Comparison of ENCODE assay signal across 15 cellular contexts in the genomic region with DNA sequence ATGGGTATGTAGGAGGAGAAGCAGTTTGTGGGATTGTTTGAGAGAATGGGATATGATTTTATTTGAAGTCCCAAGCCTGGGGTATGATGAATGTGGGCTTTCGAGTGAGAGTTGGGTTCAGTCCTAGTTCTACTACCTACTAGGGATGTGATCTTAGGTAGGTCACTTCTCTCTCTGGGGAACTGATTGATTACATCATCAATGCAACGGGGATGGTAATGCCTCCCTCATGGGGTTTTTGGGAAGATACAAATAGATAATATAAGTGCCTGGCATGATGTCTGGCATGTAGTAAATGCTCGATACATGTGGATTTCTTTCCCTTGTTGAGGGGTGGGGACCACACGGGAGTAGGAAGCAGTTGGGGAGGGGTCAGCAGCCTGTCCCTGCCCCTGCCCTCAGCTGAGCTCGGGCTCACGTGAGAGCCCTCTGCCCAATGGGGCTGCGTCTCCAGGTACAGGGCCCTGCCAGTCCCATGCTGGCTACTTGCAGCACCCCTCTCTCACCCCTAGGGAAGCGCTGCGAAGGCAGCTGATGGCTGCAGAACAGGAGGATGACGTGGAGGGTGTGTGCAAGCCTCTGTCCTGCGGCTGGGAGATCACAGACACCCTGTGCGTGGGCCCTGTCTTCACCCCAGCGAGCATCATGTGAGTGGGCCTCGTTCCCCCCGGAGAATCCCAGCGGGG. TPM values are rescaled to one million over a fixed set of nuclear protein-coding genes. Genes with fewer than 3 reads are reported as not detected.
DNase-seq lines count a peak whose midpoint lies in the region; ATAC-seq and TF ChIP-seq lines count a peak whose summit lies in the region.
"Had no signal": no experiment of that assay in that cellular context is flagged by ENCODE, and none has a peak within 500 bp of the region (broad histone marks: within the 10 kb centered on the region; RNA-seq: fewer than 3 reads in every experiment).

No MANE protein-coding gene starts in this region.

- H3K27me3 ChIP-seq in Karpas-422 (ENCODE audit: low read length) (no peaks in the 10 kb centered on the region), tibial nerve (no peaks in the 10 kb centered on the region)
- no peaks in the 10 kb centered on the region for H3K27me3 ChIP-seq in naive thymus-derived CD4-positive, alpha-beta T cell (ENCODE audit: control insufficient read depth in 2 of 2, insufficient read depth in 2 of 2, low read length in 2 of 2)
- H3K27me3 ChIP-seq: vagina had no signal

- 47 to 53% methylated on average over 16 of the region's 16 CpGs for WGBS in tibial nerve, 2 donors

- POLR2A ChIA-PET in activated CD8-positive, alpha-beta T cell treated with anti-CD3 and anti-CD28 coated beads, Interleukin-2, amount 10 ng/mL, durations not matched to agents 7 days and 5 days (lab: Charles Lee) = interaction anchor here (1.5 kb wide), 1 partner anchor 7 kb away, joined by 6 read pairs; no protein-coding TSS in a partner anchor
- POLR2A ChIA-PET in activated CD8-positive, alpha-beta T cell treated with anti-CD3 and anti-CD28 coated beads for 36 hours (lab: Charles Lee) = no interaction called here
- POLR2A ChIA-PET in naive thymus-derived CD4-positive, alpha-beta T cell (lab: Charles Lee) = no interaction called here

- no peak for TF ChIP-seq CTCF in activated CD8-positive, alpha-beta T cell treated with anti-CD3 and anti-CD28 coated beads for 36 hours (IDR thresholded peaks at IDR 0.05)
- TF ChIP-seq CTCF in endothelial cell (IDR thresholded peaks at IDR 0.05; ENCODE audit: unreplicated experiment) (no peak), retinal pigment epithelial cell (conservative IDR thresholded peaks at IDR 0.05; ENCODE audit: low read depth, low read length) (peak; percentile 24), tibial nerve (IDR thresholded peaks at IDR 0.05) (no peak)

- no peaks in the 10 kb centered on the region for H3K9me3 Mint-ChIP-seq in activated CD8-positive, alpha-beta T cell treated with anti-CD3 and anti-CD28 coated beads, Interleukin-2, amount 10 ng/mL, durations not matched to agents 7 days and 5 days (ENCODE audit: insufficient read depth)
- no peaks in the 10 kb centered on the region for H3K9me3 Mint-ChIP-seq in activated CD8-positive, alpha-beta T cell treated with anti-CD3 and anti-CD28 coated beads for 36 hours
- H3K9me3 Mint-ChIP-seq in endothelial cell (ENCODE audit: unreplicated experiment) = no peaks in the 10 kb centered on the region
- no peaks in the 10 kb centered on the region for H3K9me3 Mint-ChIP-seq in naive thymus-derived CD4-positive, alpha-beta T cell

- no peak for DNase-seq in activated CD8-positive, alpha-beta T cell treated with anti-CD3 and anti-CD28 coated beads, Interleukin-2, amount 10 ng/mL, durations not matched to agents 7 days and 5 days
- no peak for DNase-seq in activated CD8-positive, alpha-beta T cell treated with anti-CD3 and anti-CD28 coated beads for 36 hours
- DNase-seq in Karpas-422 (peak; percentile 86), endothelial cell (ENCODE audit: low spot score) (no peak), retinal pigment epithelial cell (ENCODE audit: low read depth) (no peak), middle frontal gyrus (ENCODE audit: extremely low spot score, low spot score) (no peak), tibial nerve (ENCODE audit: low spot score in 2 of 2) (no peak)
- DNase-seq in naive thymus-derived CD4-positive, alpha-beta T cell = no peak
- DNase-seq: activated T-cell treated with anti-CD3 and anti-CD28 coated beads, Interleukin-2, amount 50 U/mL, for 1 hour; DMS 273 treated with DMSO at 0.1 percent for 48 hours; effector CD4-positive, alpha-beta T cell; NCI-H446 treated with DMSO at 0.1 percent for 48 hours; nucleus accumbens; SHP77 had no signal

- no peak for TF ChIP-seq EP300 in tibial nerve (IDR thresholded peaks at IDR 0.05)

- H3K4me3 Mint-ChIP-seq in activated CD8-positive, alpha-beta T cell treated with anti-CD3 and anti-CD28 coated beads, Interleukin-2, amount 10 ng/mL, durations not matched to agents 7 days and 5 days = no peak overlapping the region
- H3K4me3 Mint-ChIP-seq in activated CD8-positive, alpha-beta T cell treated with anti-CD3 and anti-CD28 coated beads for 36 hours = no peak overlapping the region
- H3K4me3 Mint-ChIP-seq in endothelial cell (ENCODE audit: unreplicated experiment) = no peak overlapping the region
- H3K4me3 Mint-ChIP-seq in naive thymus-derived CD4-positive, alpha-beta T cell = peak overlapping the region in 1 of 10 donors; percentile 25

- H3K4me1 ChIP-seq in Karpas-422 (ENCODE audit: low read length) (peaks cover 17% of the 10 kb centered on the region), tibial nerve (no peaks in the 10 kb centered on the region)
- H3K4me1 ChIP-seq in naive thymus-derived CD4-positive, alpha-beta T cell (ENCODE audit: control insufficient read depth in 2 of 2, insufficient read depth in 2 of 2, low read length in 2 of 2) = no peaks in the 10 kb centered on the region
- H3K4me1 ChIP-seq: vagina had no signal

- H2AFZ ChIP-seq in Karpas-422 (ENCODE audit: low read length) = peak overlapping the region; percentile 55; the same call in 1 of the 2 replicates

- H3K27ac ChIP-seq in Karpas-422 (ENCODE audit: low read length) (no peak overlapping the region), tibial nerve (no peak overlapping the region)
- no peak overlapping the region for H3K27ac ChIP-seq in naive thymus-derived CD4-positive, alpha-beta T cell (ENCODE audit: low read depth, low read length)
- H3K27ac ChIP-seq: vagina had no signal

- H4K20me1 ChIP-seq in Karpas-422 (ENCODE audit: insufficient read depth, low read depth, low read length) = no peaks in the 10 kb centered on the region

- H3K9me3 ChIP-seq in Karpas-422 (ENCODE audit: low read length) = no peaks in the 10 kb centered on the region
- H3K9me3 ChIP-seq in naive thymus-derived CD4-positive, alpha-beta T cell (ENCODE audit: control insufficient read depth in 2 of 3, low read length in 3 of 3) = no peaks in the 10 kb centered on the region
- no peaks in the 10 kb centered on the region for H3K9me3 ChIP-seq in tibial nerve
- H3K9me3 ChIP-seq: vagina had no signal

- peak overlapping the region; percentile 21 for H3K27ac Mint-ChIP-seq in activated CD8-positive, alpha-beta T cell treated with anti-CD3 and anti-CD28 coated beads, Interleukin-2, amount 10 ng/mL, durations not matched to agents 7 days and 5 days
- H3K27ac Mint-ChIP-seq in activated CD8-positive, alpha-beta T cell treated with anti-CD3 and anti-CD28 coated beads for 36 hours = no peak overlapping the region
- peak overlapping the region; percentile 30 for H3K27ac Mint-ChIP-seq in endothelial cell (ENCODE audit: unreplicated experiment)
- no peak overlapping the region for H3K27ac Mint-ChIP-seq in naive thymus-derived CD4-positive, alpha-beta T cell

- H3K36me3 Mint-ChIP-seq in activated CD8-positive, alpha-beta T cell treated with anti-CD3 and anti-CD28 coated beads, Interleukin-2, amount 10 ng/mL, durations not matched to agents 7 days and 5 days (ENCODE audit: low read depth) = peaks cover 3% of the 10 kb centered on the region
- peaks cover 3% of the 10 kb centered on the region for H3K36me3 Mint-ChIP-seq in activated CD8-positive, alpha-beta T cell treated with anti-CD3 and anti-CD28 coated beads for 36 hours (ENCODE audit: low read depth)
- peaks cover 4% of the 10 kb centered on the region for H3K36me3 Mint-ChIP-seq in endothelial cell (ENCODE audit: low read depth, unreplicated experiment)
- peaks cover 0 to 9% (median under 1%) of the 10 kb centered on the region in 5 donors for H3K36me3 Mint-ChIP-seq in naive thymus-derived CD4-positive, alpha-beta T cell

- CTCF ChIA-PET in activated CD8-positive, alpha-beta T cell treated with anti-CD3 and anti-CD28 coated beads, Interleukin-2, amount 10 ng/mL, durations not matched to agents 7 days and 5 days (lab: Charles Lee) = interaction anchor here (0.7 kb wide), 1 partner anchor 19 kb away, joined by 4 read pairs; no protein-coding TSS in a partner anchor
- CTCF ChIA-PET in activated CD8-positive, alpha-beta T cell treated with anti-CD3 and anti-CD28 coated beads for 36 hours (lab: Charles Lee) = interaction anchor here (0.7 kb wide), 1 partner anchor 293 kb away, joined by 3 read pairs; no protein-coding TSS in a partner anchor
- CTCF ChIA-PET in naive thymus-derived CD4-positive, alpha-beta T cell (lab: Charles Lee) = no interaction called here

- no peak for ATAC-seq in activated CD8-positive, alpha-beta T cell treated with anti-CD3 and anti-CD28 coated beads, Interleukin-2, amount 10 ng/mL, durations not matched to agents 7 days and 5 days
- no peak for ATAC-seq in activated CD8-positive, alpha-beta T cell treated with anti-CD3 and anti-CD28 coated beads for 36 hours
- ATAC-seq in naive thymus-derived CD4-positive, alpha-beta T cell = no peak

- intact Hi-C loops in activated CD8-positive, alpha-beta T cell treated with anti-CD3 and anti-CD28 coated beads for 36 hours (cut with micrococcal nuclease) = no loop called here
- intact Hi-C loops in naive thymus-derived CD4-positive, alpha-beta T cell (cut with micrococcal nuclease) = loop anchor here in 1 of 2 donors (10.0 kb wide), 1 partner anchor 175 kb away; no protein-coding TSS in a partner anchor

- no peaks in the 10 kb centered on the region for H3K27me3 Mint-ChIP-seq in activated CD8-positive, alpha-beta T cell treated with anti-CD3 and anti-CD28 coated beads, Interleukin-2, amount 10 ng/mL, durations not matched to agents 7 days and 5 days (ENCODE audit: low read depth)
- no peaks in the 10 kb centered on the region for H3K27me3 Mint-ChIP-seq in activated CD8-positive, alpha-beta T cell treated with anti-CD3 and anti-CD28 coated beads for 36 hours
- peaks cover 8% of the 10 kb centered on the region for H3K27me3 Mint-ChIP-seq in endothelial cell (ENCODE audit: unreplicated experiment)
- H3K27me3 Mint-ChIP-seq in naive thymus-derived CD4-positive, alpha-beta T cell = no peaks in the 10 kb centered on the region

- H3K4me2 ChIP-seq in Karpas-422 (ENCODE audit: low read depth, low read length, poor library complexity, severe bottlenecking) = peak overlapping the region; percentile 63

- no peaks in the 10 kb centered on the region for H3K79me2 ChIP-seq in Karpas-422 (ENCODE audit: low read length)

- H3K9me2 ChIP-seq in Karpas-422 (replicated peaks; ENCODE audit: insufficient read depth, low read length) = no peaks in the 10 kb centered on the region

- H3K4me1 Mint-ChIP-seq in activated CD8-positive, alpha-beta T cell treated with anti-CD3 and anti-CD28 coated beads, Interleukin-2, amount 10 ng/mL, durations not matched to agents 7 days and 5 days (ENCODE audit: low read depth) = peaks cover 5% of the 10 kb centered on the region
- H3K4me1 Mint-ChIP-seq in activated CD8-positive, alpha-beta T cell treated with anti-CD3 and anti-CD28 coated beads for 36 hours (ENCODE audit: low read depth) = no peaks in the 10 kb centered on the region
- peaks cover 4% of the 10 kb centered on the region for H3K4me1 Mint-ChIP-seq in endothelial cell (ENCODE audit: unreplicated experiment)
- peaks cover 0 to 6% (median 0%) of the 10 kb centered on the region in 7 donors for H3K4me1 Mint-ChIP-seq in naive thymus-derived CD4-positive, alpha-beta T cell

- H3K36me3 ChIP-seq in Karpas-422 (ENCODE audit: insufficient read depth, low read length) (no peaks in the 10 kb centered on the region), tibial nerve (peaks cover 0 to 5% (median 0%) of the 10 kb centered on the region in 3 donors)
- H3K36me3 ChIP-seq in naive thymus-derived CD4-positive, alpha-beta T cell (ENCODE audit: control insufficient read depth in 2 of 3, insufficient read depth in 3 of 3, low read length in 3 of 3) = no peaks in the 10 kb centered on the region
- H3K36me3 ChIP-seq: vagina had no signal

- H3K4me3 ChIP-seq in Karpas-422 (ENCODE audit: low read length) = peak overlapping the region; percentile 51; the same call in 1 of the 2 replicates
- no peak overlapping the region for H3K4me3 ChIP-seq in retinal pigment epithelial cell (ENCODE audit: low read length)
- no peak overlapping the region for H3K4me3 ChIP-seq in naive thymus-derived CD4-positive, alpha-beta T cell (ENCODE audit: low read length)
- H3K4me3 ChIP-seq in tibial nerve = no peak overlapping the region
- H3K4me3 ChIP-seq: vagina had no signal

- no peak for TF ChIP-seq POLR2A in tibial nerve (IDR thresholded peaks at IDR 0.05)

- H3K9ac ChIP-seq in Karpas-422 (ENCODE audit: low read length) = peak overlapping the region; percentile 61

RNA-seq across cellular contexts. Expression of gene AZIN2, which starts 38.7 kb away (rescaled TPM):
- 10 to 100 TPM; 11.0 to 12.0 TPM for total RNA-seq in activated CD8-positive, alpha-beta T cell treated with anti-CD3 and anti-CD28 coated beads, Interleukin-2, amount 10 ng/mL, durations not matched to agents 7 days and 5 days
- 1 to 10 TPM; 2.5 TPM for total RNA-seq in activated CD8-positive, alpha-beta T cell treated with anti-CD3 and anti-CD28 coated beads for 36 hours
- 0.30 and 1.8 TPM in 2 replicates for total RNA-seq in Karpas-422 (2014; rRNA removed; shearing (Covaris generic); ENCODE audit: low replicate concordance)
- total RNA-seq in endothelial cell (ENCODE audit: unreplicated experiment) (1.4 TPM), tibial nerve (1 to 10 TPM; 3.3 to 8.6 (median 6.3) TPM)
- total RNA-seq in naive thymus-derived CD4-positive, alpha-beta T cell = 1 to 10 TPM; 5.3 to 9.6 (median 9.0) TPM
- 1 to 10 TPM; 4.3 to 5.1 TPM for polyA plus RNA-seq in naive thymus-derived CD4-positive, alpha-beta T cell

Comparison
In these comparisons a context has a peak if more than half of its experiments do, and no peak if none do; other contexts are left out.
1. H3K27ac Mint-ChIP-seq: peak in activated CD8-positive, alpha-beta T cell treated with anti-CD3 and anti-CD28 coated beads, Interleukin-2, amount 10 ng/mL, durations not matched to agents 7 days and 5 days (single experiment) and endothelial cell (single experiment); none in activated CD8-positive, alpha-beta T cell treated with anti-CD3 and anti-CD28 coated beads for 36 hours (single experiment) and naive thymus-derived CD4-positive, alpha-beta T cell (0 of 9).